Comparison of ENCODE assay signal across 15 cellular contexts in the genomic region with DNA sequence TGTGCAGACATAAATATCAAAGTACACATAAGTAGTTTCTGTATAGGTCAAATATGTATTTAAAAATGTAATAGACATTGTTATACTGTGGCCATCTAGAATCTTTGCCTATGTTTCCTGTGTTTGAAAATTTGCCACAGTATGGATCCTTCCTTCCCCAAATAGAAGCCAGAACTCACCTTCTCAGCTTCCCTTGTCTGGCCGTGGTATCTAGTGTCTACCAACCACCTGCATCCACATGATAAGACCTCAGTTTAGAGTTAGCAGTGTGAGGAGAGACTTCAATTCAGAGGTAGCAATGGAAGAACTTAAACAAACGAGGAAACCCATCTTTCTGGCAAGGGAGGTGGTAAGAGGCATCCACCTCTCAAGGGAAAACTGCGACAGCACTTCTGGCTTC. TPM values are rescaled to one million over a fixed set of nuclear protein-coding genes. Genes with fewer than 3 reads are reported as not detected.
A peak's percentile ranks its signal among the peaks of the same experiment; 100 is the strongest.
DNase-seq lines count a peak whose midpoint lies in the region; ATAC-seq and TF ChIP-seq lines count a peak whose summit lies in the region.
"Had no signal": no experiment of that assay in that cellular context is flagged by ENCODE, and none has a peak within 500 bp of the region (broad histone marks: within the 10 kb centered on the region; RNA-seq: fewer than 3 reads in every experiment).

No MANE protein-coding gene starts in this region.

- peaks cover 21% of the 10 kb centered on the region for H3K4me1 ChIP-seq in cardiac muscle cell (ENCODE audit: low read depth)
- peaks cover 0 to 6% of the 10 kb centered on the region in 2 donors for H3K4me1 ChIP-seq in aorta (ENCODE audit: control insufficient read depth in 1 of 2, insufficient read depth in 2 of 2, low read length in 2 of 2)

- H3K36me3 Mint-ChIP-seq in brain (peaks cover 29% of the 10 kb centered on the region), nephron (ENCODE audit: low read depth) (peaks cover 10% of the 10 kb centered on the region)

- H3K4me3 Mint-ChIP-seq in brain (peak overlapping the region in 3 of 5 experiments; percentile 25 to 53 (median 42)), nephron (no peak overlapping the region)
- H3K4me3 Mint-ChIP-seq: CD14-positive monocyte had no signal

- intact Hi-C loops in left cardiac atrium (cut with DNase I) (no loop called here), aorta (cut with DNase I) (no loop called here)

- peaks cover 4% of the 10 kb centered on the region for H3K27me3 Mint-ChIP-seq in brain
- H3K27me3 Mint-ChIP-seq in nephron (ENCODE audit: low read depth) = no peaks in the 10 kb centered on the region

- peak overlapping the region; percentile 18 to 84 (median 77) for H3K27ac Mint-ChIP-seq in brain
- peak overlapping the region; percentile 67 to 95 (median 93) for H3K27ac Mint-ChIP-seq in nephron

- no peak for ATAC-seq in left cardiac atrium
- ATAC-seq in aorta (ENCODE audit: low FRiP score) = no peak
- no peak for ATAC-seq in GM21367 (IDR thresholded peaks at IDR 0.05; ENCODE audit: unreplicated experiment)

- no peaks in the 10 kb centered on the region for H3K36me3 ChIP-seq in cardiac muscle cell
- H3K36me3 ChIP-seq in aorta (ENCODE audit: control insufficient read depth in 1 of 2, insufficient read depth in 2 of 2, low read length in 1 of 2) = peaks cover 0 to 2% of the 10 kb centered on the region in 2 donors

- peaks cover 51% of the 10 kb centered on the region for H3K4me1 Mint-ChIP-seq in brain
- peaks cover 37% of the 10 kb centered on the region for H3K4me1 Mint-ChIP-seq in nephron

- H3K9me3 ChIP-seq in cardiac muscle cell (ENCODE audit: low read depth) (no peaks in the 10 kb centered on the region), aorta (ENCODE audit: control insufficient read depth, low read length) (no peaks in the 10 kb centered on the region)

- H3K27me3 ChIP-seq in cardiac muscle cell (no peaks in the 10 kb centered on the region), aorta (ENCODE audit: control insufficient read depth in 1 of 2, insufficient read depth in 2 of 2, low read length in 1 of 2) (no peaks in the 10 kb centered on the region)

- TF ChIP-seq CTCF in cardiac muscle cell (IDR thresholded peaks at IDR 0.05; ENCODE audit: low read depth, low read length) (no peak), brain (conservative IDR thresholded peaks at IDR 0.05) (no peak), nephron (IDR thresholded peaks at IDR 0.05; ENCODE audit: unreplicated experiment in 3 of 3) (no peak)

- DNase-seq in cardiac muscle cell (ENCODE audit: low read depth in 1 of 2, low spot score in 1 of 2) (no peak), left cardiac atrium (no peak), aorta (no peak), islet precursor cell (no peak), NCI-H2171 (lab: John Stamatoyannopoulos, UW) (no peak)
- DNase-seq: Calu3, DMS79 treated with DMSO at 0.1 percent for 48 hours, NCI-H187 treated with DMSO at 0.1 percent for 48 hours, NCI-H2171 treated with DMSO at 0.1 percent for 48 hours, NCI-H774, SHP77 treated with DMSO at 0.1 percent for 48 hours had no signal

- 49 to 59% methylated on average over 3 of the region's 3 CpGs for WGBS in aorta, 2 donors

- H3K27ac ChIP-seq in cardiac muscle cell (peak overlapping the region; percentile 71), aorta (ENCODE audit: low read depth in 1 of 2, low read length in 2 of 2) (peak overlapping the region; percentile 76 to 92)

- H3K9me3 Mint-ChIP-seq in brain = peaks cover 4 to 17% (median 14%) of the 10 kb centered on the region in 5 experiments
- H3K9me3 Mint-ChIP-seq in nephron = peaks cover 3% of the 10 kb centered on the region

- H3K4me3 ChIP-seq in cardiac muscle cell (no peak overlapping the region), aorta (ENCODE audit: low read length in 2 of 2) (no peak overlapping the region)

RNA-seq across cellular contexts. Expression of a gene that starts 4.9 kb away (rescaled TPM):
- 5.7 and 10.1 TPM in 2 replicates for total RNA-seq in cardiac muscle cell
- 3.9 and 7.9 TPM in 2 replicates for polyA plus RNA-seq in cardiac muscle cell
- total RNA-seq in left cardiac atrium = 1 to 10 TPM; 4.8 to 5.0 TPM
- polyA plus RNA-seq in brain (ENCODE audit: insufficient read depth, low read depth, low replicate concordance) = 3.0 TPM
- total RNA-seq in aorta = 10 to 100 TPM; 13.4 to 15.2 TPM
- polyA plus RNA-seq in aorta = 1 to 10 TPM; 4.8 to 5.2 TPM

RNA-seq across cellular contexts. Expression of a gene that starts 31.5 kb away (rescaled TPM):
- total RNA-seq in cardiac muscle cell (904 and 1,157 TPM in 2 replicates), left cardiac atrium (1,000 to 10,000 TPM in 1 of 2 donors, 100 to 1,000 TPM in 1; 934 to 1,097 TPM), aorta (1,000 to 10,000 TPM; 3,936 to 5,947 TPM)
- polyA plus RNA-seq in cardiac muscle cell (258 and 383 TPM in 2 replicates), brain (ENCODE audit: insufficient read depth, low read depth, low replicate concordance) (290 TPM), aorta (1,000 to 10,000 TPM; 2,428 to 5,138 TPM)

Comparison
In these comparisons a context has a peak if more than half of its experiments do, and no peak if none do; other contexts are left out.
1. H3K4me3 Mint-ChIP-seq: peak in brain (3 of 5); none in nephron (0 of 3).